12 cellular contexts compared by ENCODE assay signal in genomic region chr4:54660145-54660535, GRCh38. TPM values are rescaled to one million over a fixed set of nuclear protein-coding genes. Genes with fewer than 3 reads are reported as not detected.
DNase-seq lines count a peak whose midpoint lies in the region; ATAC-seq and TF ChIP-seq lines count a peak whose summit lies in the region.
"Had no signal": no experiment of that assay in that cellular context is flagged by ENCODE, and none has a peak within 500 bp of the region (broad histone marks: within the 10 kb centered on the region; RNA-seq: fewer than 3 reads in every experiment).

No MANE protein-coding gene starts in this region.

- H3K36me3 ChIP-seq in iPS-18a (ENCODE audit: control insufficient read depth, low read depth, low read length) = no peaks in the 10 kb centered on the region
- no peaks in the 10 kb centered on the region for H3K36me3 ChIP-seq in stomach
- H3K36me3 ChIP-seq: SJSA1 had no signal

- no peak for DNase-seq in activated naive CD8-positive, alpha-beta T cell treated with anti-CD3 and anti-CD28 coated beads, Interleukin-2, amount 50 U/mL, for 24 hours
- DNase-seq in WTC11 (ENCODE audit: low spot score) (no peak), stomach (no peak), NCI-H1930 (lab: John Stamatoyannopoulos, UW) (no peak)
- DNase-seq: NCI-H2029; NK-92 treated with Interleukin-12 subunit alpha and Interleukin-12 subunit beta, amount 100 ng/mL, for 24 hours; stimulated activated CD4-positive, alpha-beta T cell treated with anti-CD3 and anti-CD28 coated beads, Interleukin-2, amount 100 ng/mL, for 24 hours had no signal

- H3K4me1 Mint-ChIP-seq in activated naive CD8-positive, alpha-beta T cell (ENCODE audit: low read depth) = peaks cover 18% of the 10 kb centered on the region
- H3K4me1 Mint-ChIP-seq in activated naive CD8-positive, alpha-beta T cell treated with anti-CD3 and anti-CD28 coated beads, Interleukin-2, amount 50 U/mL, for 24 hours = peaks cover 12% of the 10 kb centered on the region
- peaks cover 52% of the 10 kb centered on the region for H3K4me1 Mint-ChIP-seq in WTC11

- H3K27ac ChIP-seq in iPS-18a (ENCODE audit: low read length) (no peak overlapping the region), stomach (peak overlapping the region in 3 of 5 donors; percentile 65 to 75 (median 65))
- H3K27ac ChIP-seq: SJSA1 had no signal

- H3K27me3 Mint-ChIP-seq in activated naive CD8-positive, alpha-beta T cell = peaks cover 43% of the 10 kb centered on the region
- peaks cover 64% of the 10 kb centered on the region for H3K27me3 Mint-ChIP-seq in activated naive CD8-positive, alpha-beta T cell treated with anti-CD3 and anti-CD28 coated beads, Interleukin-2, amount 50 U/mL, for 24 hours
- peaks cover 51% of the 10 kb centered on the region for H3K27me3 Mint-ChIP-seq in WTC11 (ENCODE audit: low read depth)

- no peaks in the 10 kb centered on the region for H3K36me3 Mint-ChIP-seq in activated naive CD8-positive, alpha-beta T cell
- peaks cover 1% of the 10 kb centered on the region for H3K36me3 Mint-ChIP-seq in activated naive CD8-positive, alpha-beta T cell treated with anti-CD3 and anti-CD28 coated beads, Interleukin-2, amount 50 U/mL, for 24 hours (ENCODE audit: low read depth)
- H3K36me3 Mint-ChIP-seq in WTC11 = no peaks in the 10 kb centered on the region

- CTCF ChIA-PET in WTC11 (lab: Charles Lee) = interaction anchor here (1.5 kb wide), 2 partner anchors 9 to 301 kb away, joined by 4 to 6 read pairs; no protein-coding TSS in a partner anchor

- peak overlapping the region; percentile 80 for H3K4me3 Mint-ChIP-seq in activated naive CD8-positive, alpha-beta T cell
- no peak overlapping the region for H3K4me3 Mint-ChIP-seq in activated naive CD8-positive, alpha-beta T cell treated with anti-CD3 and anti-CD28 coated beads, Interleukin-2, amount 50 U/mL, for 24 hours
- peak overlapping the region; percentile 85 for H3K4me3 Mint-ChIP-seq in WTC11

- peaks cover 56% of the 10 kb centered on the region for H3K27me3 ChIP-seq in iPS-18a (ENCODE audit: control insufficient read depth, insufficient read depth, low read length)
- H3K27me3 ChIP-seq in stomach = peaks cover 0 to 71% (median 27%) of the 10 kb centered on the region in 3 donors

- no peak for TF ChIP-seq CTCF in WTC11 (IDR thresholded peaks at IDR 0.05)
- no peak for TF ChIP-seq CTCF in stomach (IDR thresholded peaks at IDR 0.05)

- no peak overlapping the region for H3K9ac ChIP-seq in iPS-18a (ENCODE audit: low read length)

- H3K4me3 ChIP-seq in iPS-18a (ENCODE audit: low read length) (peak overlapping the region; percentile 82), stomach (peak overlapping the region in 3 of 4 donors; percentile 0 to 73 (median 15))
- H3K4me3 ChIP-seq: SJSA1 had no signal

- ATAC-seq in activated naive CD8-positive, alpha-beta T cell treated with anti-CD3 and anti-CD28 coated beads, Interleukin-2, amount 50 U/mL, for 24 hours = no peak
- ATAC-seq in WTC11 = no peak
- ATAC-seq in HG03565 (IDR thresholded peaks at IDR 0.05; ENCODE audit: unreplicated experiment) = no peak
- ATAC-seq in HG03139 (IDR thresholded peaks at IDR 0.05; ENCODE audit: unreplicated experiment) = no peak

- TF ChIP-seq POLR2A in stomach (IDR thresholded peaks at IDR 0.05) = no peak

- POLR2A ChIA-PET in WTC11 (lab: Charles Lee) = interaction anchor here (1.2 kb wide), 1 partner anchor 10 kb away, joined by 3 read pairs; no protein-coding TSS in a partner anchor

- 45 to 65% (median 51%) methylated on average over 4 of the region's 4 CpGs for WGBS in stomach, 5 donors

- no peak overlapping the region for H3K27ac Mint-ChIP-seq in activated naive CD8-positive, alpha-beta T cell
- H3K27ac Mint-ChIP-seq in activated naive CD8-positive, alpha-beta T cell treated with anti-CD3 and anti-CD28 coated beads, Interleukin-2, amount 50 U/mL, for 24 hours = no peak overlapping the region
- no peak overlapping the region for H3K27ac Mint-ChIP-seq in WTC11

- peaks cover 16% of the 10 kb centered on the region for H3K4me1 ChIP-seq in iPS-18a (ENCODE audit: control insufficient read depth, low read depth, low read length)
- H3K4me1 ChIP-seq in stomach = peaks cover 24 to 35% (median 32%) of the 10 kb centered on the region in 4 donors

- intact Hi-C loops in stomach (cut with DNase I; ENCODE audit: low total_unique reads) = no loop called here

- H3K9me3 ChIP-seq in iPS-18a (ENCODE audit: control insufficient read depth, low read depth, low read length) = no peaks in the 10 kb centered on the region
- no peaks in the 10 kb centered on the region for H3K9me3 ChIP-seq in stomach
- H3K9me3 ChIP-seq: SJSA1 had no signal

- TF ChIP-seq EP300 in stomach (IDR thresholded peaks at IDR 0.05) = no peak

- no peaks in the 10 kb centered on the region for H3K9me3 Mint-ChIP-seq in activated naive CD8-positive, alpha-beta T cell (ENCODE audit: low read depth)
- H3K9me3 Mint-ChIP-seq in activated naive CD8-positive, alpha-beta T cell treated with anti-CD3 and anti-CD28 coated beads, Interleukin-2, amount 50 U/mL, for 24 hours = no peaks in the 10 kb centered on the region
- H3K9me3 Mint-ChIP-seq in WTC11 = no peaks in the 10 kb centered on the region

TF ChIP-seq in WTC11, 78 proteins besides CTCF, POLR2A, EP300 and RAD21 (continues in another document):
- TF ChIP-seq JAZF1 (CRISPR knock-in tag; IDR thresholded peaks at IDR 0.05) (no peak), MLX (CRISPR knock-in tag; IDR thresholded peaks at IDR 0.05) (no peak), AR (CRISPR knock-in tag; IDR thresholded peaks at IDR 0.05) (no peak), ATF3 (CRISPR knock-in tag; conservative IDR thresholded peaks at IDR 0.05) (no peak), USF2 (CRISPR knock-in tag; IDR thresholded peaks at IDR 0.05) (no peak), NFATC4 (CRISPR knock-in tag; IDR thresholded peaks at IDR 0.05) (no peak), ERG (CRISPR knock-in tag; IDR thresholded peaks at IDR 0.05) (no peak), TEAD1 (CRISPR knock-in tag; IDR thresholded peaks at IDR 0.05) (no peak), GTF2I (CRISPR knock-in tag; conservative IDR thresholded peaks at IDR 0.05) (no peak), PRRX2 (CRISPR knock-in tag; IDR thresholded peaks at IDR 0.05) (no peak)

RNA-seq across cellular contexts. Expression of gene KIT, which starts 2.4 kb away (rescaled TPM):
- total RNA-seq in WTC11 (2021) (20.3 to 23.3 TPM (median 20.3 TPM) in 3 replicates), stomach (10 to 100 TPM in 4 of 5 donors, 1 to 10 TPM in 1; 4.6 to 55.8 (median 34.8) TPM)
- 1 to 10 TPM; 1.9 to 4.0 (median 3.8) TPM for polyA plus RNA-seq in stomach
- total RNA-seq: SJSA1 had no signal
